Comparison of ENCODE assay signal across 8 cellular contexts in the genomic region with DNA sequence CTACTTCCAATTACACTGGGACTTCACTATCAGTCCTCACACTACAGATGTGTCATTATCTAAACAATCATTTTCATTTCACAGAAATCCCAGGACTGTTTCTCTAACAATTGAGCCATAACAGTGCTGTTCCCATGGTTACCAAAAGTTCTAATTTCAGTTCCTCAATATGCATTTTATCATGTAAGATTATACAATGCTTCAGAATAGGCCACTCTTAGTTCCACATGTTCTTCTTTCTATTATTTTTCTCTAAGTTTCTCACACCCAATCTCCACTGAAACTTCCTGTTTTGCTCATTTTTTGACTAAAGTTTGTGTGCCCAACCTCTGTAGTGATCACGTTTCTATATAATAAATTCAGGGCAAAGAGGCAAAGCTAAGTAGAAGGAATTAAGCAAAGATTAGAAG.
DNase-seq lines count a peak whose midpoint lies in the region; ATAC-seq and TF ChIP-seq lines count a peak whose summit lies in the region.

No MANE protein-coding gene starts in this region.

- H3K4me2 ChIP-seq in MM.1S (ENCODE audit: low read depth, low read length) = peak overlapping the region; percentile 6; the same call in 1 of the 2 replicates

- 0 out of 2 replicates have a peak, but pooled peaks cover 6% of the 10 kb centered on the region for H3F3A ChIP-seq in MM.1S (ENCODE audit: insufficient read depth, low read length)

- no peaks in the 10 kb centered on the region for H4K20me1 ChIP-seq in MM.1S (ENCODE audit: insufficient read depth, low read length)

- intact Hi-C loops in prostate gland (cut with DNase I) = no loop called here

- DNase-seq in GM10266 (ENCODE audit: extremely low spot score) = peak; percentile 17
- DNase-seq in MM.1S = peak; percentile 43
- DNase-seq in fibroblast of pulmonary artery (ENCODE audit: low read depth) = peak; percentile 87
- no peak for DNase-seq in NCI-H82 treated with DMSO at 0.1 percent for 48 hours (lab: John Stamatoyannopoulos, UW; ENCODE audit: unreplicated experiment)
- no peak for DNase-seq in NCI-H526 treated with DMSO at 0.1 percent for 48 hours (lab: John Stamatoyannopoulos, UW)
- DNase-seq in prostate gland (ENCODE audit: low spot score) = no peak
- DNase-seq in BE2C = no peak

- no peak for TF ChIP-seq POLR2A in prostate gland (IDR thresholded peaks at IDR 0.05)

- TF ChIP-seq CTCF in GM10266 (IDR thresholded peaks at IDR 0.05; ENCODE audit: control insufficient read depth, insufficient read depth, low read depth, missing control alignments) (no peak), MM.1S (IDR thresholded peaks at IDR 0.05; ENCODE audit: low read length) (no peak), fibroblast of pulmonary artery (IDR thresholded peaks at IDR 0.05; ENCODE audit: low read length, missing control alignments) (no peak), prostate gland (IDR thresholded peaks at IDR 0.05) (no peak), BE2C (IDR thresholded peaks at IDR 0.05; ENCODE audit: low read depth, low read length) (no peak)

- H3K4me3 ChIP-seq in MM.1S (ENCODE audit: low read length) = no peak overlapping the region
- H3K4me3 ChIP-seq in fibroblast of pulmonary artery (replicated peaks; ENCODE audit: low read depth, low read length) = no peak overlapping the region
- no peak overlapping the region for H3K4me3 ChIP-seq in prostate gland
- no peak overlapping the region for H3K4me3 ChIP-seq in BE2C (ENCODE audit: low read depth, low read length)

- H3K9me3 ChIP-seq in MM.1S (replicated peaks; ENCODE audit: insufficient read depth, low read length) (no peaks in the 10 kb centered on the region), prostate gland (no peaks in the 10 kb centered on the region), BE2C (no peaks in the 10 kb centered on the region)

- H3K36me3 ChIP-seq in MM.1S (replicated peaks; ENCODE audit: insufficient read depth, low read length) (no peaks in the 10 kb centered on the region), prostate gland (no peaks in the 10 kb centered on the region), BE2C (no peaks in the 10 kb centered on the region)

- peak; percentile 96 for ATAC-seq in GM21717 (IDR thresholded peaks at IDR 0.05; ENCODE audit: unreplicated experiment)

- WGBS in prostate gland = 61% methylated on average over 1 of the region's 1 CpG

- no peaks in the 10 kb centered on the region for H3K79me2 ChIP-seq in MM.1S (ENCODE audit: low read length)

- H3K9ac ChIP-seq in MM.1S (ENCODE audit: low read length) = no peak overlapping the region

- H3K9me2 ChIP-seq in MM.1S (replicated peaks; ENCODE audit: insufficient read depth, low read length) = no peaks in the 10 kb centered on the region

- H2AFZ ChIP-seq in MM.1S (ENCODE audit: low read length) = peak overlapping the region; percentile 32

- H3K27ac ChIP-seq in MM.1S (ENCODE audit: low read length) (peak overlapping the region; percentile 65; the same call in 1 of the 2 replicates), prostate gland (no peak overlapping the region)

- no peaks in the 10 kb centered on the region for H3K27me3 ChIP-seq in MM.1S (replicated peaks; ENCODE audit: insufficient read depth, low read length)
- H3K27me3 ChIP-seq in prostate gland (replicated peaks; ENCODE audit: insufficient read depth) = no peaks in the 10 kb centered on the region
- no peaks in the 10 kb centered on the region for H3K27me3 ChIP-seq in BE2C

- H3K4me1 ChIP-seq in MM.1S (ENCODE audit: low read length) (peaks cover 26% of the 10 kb centered on the region), prostate gland (replicated peaks) (no peaks in the 10 kb centered on the region), BE2C (no peaks in the 10 kb centered on the region)

Comparison
In these comparisons a context has a peak if more than half of its experiments do, and no peak if none do; other contexts are left out.
1. DNase-seq: peak in GM10266 (single experiment), MM.1S (single experiment) and fibroblast of pulmonary artery (single experiment); none in NCI-H82 treated with DMSO at 0.1 percent for 48 hours (single experiment), NCI-H526 treated with DMSO at 0.1 percent for 48 hours (single experiment), prostate gland (single experiment) and BE2C (single experiment).